In the genomic region with DNA sequence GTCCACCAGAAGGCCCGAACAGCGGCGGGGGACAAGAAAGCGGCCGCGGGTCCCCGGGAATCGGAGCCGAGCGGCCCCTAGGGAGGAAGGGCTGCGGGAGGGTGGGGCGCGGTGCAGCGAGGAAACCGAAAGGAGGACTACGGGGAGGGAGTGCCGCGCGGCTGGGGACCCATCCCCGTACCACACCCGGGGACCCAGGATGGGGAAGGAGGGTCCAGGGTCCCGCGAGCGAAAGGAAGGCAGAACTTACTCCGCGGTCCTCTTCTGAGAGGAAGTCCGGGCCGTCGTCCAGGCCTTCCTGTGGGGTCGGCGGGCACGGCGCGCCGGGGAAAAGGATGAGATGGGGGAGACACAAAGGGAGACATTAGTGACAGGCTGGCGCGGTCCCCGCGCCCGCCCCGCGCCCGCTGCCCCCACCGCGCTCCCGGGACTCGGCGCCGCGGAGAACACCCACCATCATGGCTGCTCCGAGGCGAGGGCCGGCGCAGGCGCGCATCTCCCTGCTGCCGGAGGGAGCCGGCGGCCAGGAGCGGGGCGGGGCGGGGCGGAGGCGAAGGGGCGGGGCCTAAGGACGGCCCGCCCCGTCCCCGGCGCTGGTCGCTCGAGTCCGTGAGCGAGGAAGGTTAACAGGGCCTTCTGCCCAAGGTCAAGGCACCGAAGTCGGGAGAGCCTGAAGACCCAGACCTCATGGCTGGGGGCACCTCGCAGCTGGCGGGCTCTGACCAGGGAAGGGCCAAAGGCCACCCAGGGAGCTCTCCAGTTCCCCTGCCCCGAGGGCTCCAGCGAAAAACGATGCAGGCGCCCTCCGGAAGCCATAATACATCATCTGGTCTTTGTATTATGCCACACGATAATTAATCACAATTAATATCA, we compare ENCODE assay signal across 1 cellular context.
TF ChIP-seq lines count a peak whose summit lies in the region.

A gene (minus strand): TSS at position 492 of the 873 bp plus-strand sequence. CDS start 32 bp downstream, at position 460.

TF ChIP-seq in HEK293, 187 proteins besides CTCF, POLR2A, EP300 and RAD21 (continued from another document and continues in another):
- TF ChIP-seq, protein P1, sequence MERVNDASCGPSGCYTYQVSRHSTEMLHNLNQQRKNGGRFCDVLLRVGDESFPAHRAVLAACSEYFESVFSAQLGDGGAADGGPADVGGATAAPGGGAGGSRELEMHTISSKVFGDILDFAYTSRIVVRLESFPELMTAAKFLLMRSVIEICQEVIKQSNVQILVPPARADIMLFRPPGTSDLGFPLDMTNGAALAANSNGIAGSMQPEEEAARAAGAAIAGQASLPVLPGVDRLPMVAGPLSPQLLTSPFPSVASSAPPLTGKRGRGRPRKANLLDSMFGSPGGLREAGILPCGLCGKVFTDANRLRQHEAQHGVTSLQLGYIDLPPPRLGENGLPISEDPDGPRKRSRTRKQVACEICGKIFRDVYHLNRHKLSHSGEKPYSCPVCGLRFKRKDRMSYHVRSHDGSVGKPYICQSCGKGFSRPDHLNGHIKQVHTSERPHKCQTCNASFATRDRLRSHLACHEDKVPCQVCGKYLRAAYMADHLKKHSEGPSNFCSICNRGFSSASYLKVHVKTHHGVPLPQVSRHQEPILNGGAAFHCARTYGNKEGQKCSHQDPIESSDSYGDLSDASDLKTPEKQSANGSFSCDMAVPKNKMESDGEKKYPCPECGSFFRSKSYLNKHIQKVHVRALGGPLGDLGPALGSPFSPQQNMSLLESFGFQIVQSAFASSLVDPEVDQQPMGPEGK (tag by site-specific recombination; IDR thresholded peaks at IDR 0.05): peak; percentile 75
- no peak for TF ChIP-seq ZNF214 (tag by site-specific recombination; IDR thresholded peaks at IDR 0.05; ENCODE audit: borderline replicate concordance)
- no peak for TF ChIP-seq ZNF302 (tag by site-specific recombination; IDR thresholded peaks at IDR 0.05; ENCODE audit: low read depth)
- no peak for TF ChIP-seq ZNF175 (tag by site-specific recombination; IDR thresholded peaks at IDR 0.05)
- TF ChIP-seq SP2 (tag by site-specific recombination; IDR thresholded peaks at IDR 0.05): peak; percentile 64
- peak; percentile 41; the same call in 1 of the 2 replicates for TF ChIP-seq ZNF341 (tag by site-specific recombination; IDR thresholded peaks at IDR 0.05; ENCODE audit: low read depth)
- no peak for TF ChIP-seq ZNF701 (tag by site-specific recombination; IDR thresholded peaks at IDR 0.05)
- TF ChIP-seq, protein P2, sequence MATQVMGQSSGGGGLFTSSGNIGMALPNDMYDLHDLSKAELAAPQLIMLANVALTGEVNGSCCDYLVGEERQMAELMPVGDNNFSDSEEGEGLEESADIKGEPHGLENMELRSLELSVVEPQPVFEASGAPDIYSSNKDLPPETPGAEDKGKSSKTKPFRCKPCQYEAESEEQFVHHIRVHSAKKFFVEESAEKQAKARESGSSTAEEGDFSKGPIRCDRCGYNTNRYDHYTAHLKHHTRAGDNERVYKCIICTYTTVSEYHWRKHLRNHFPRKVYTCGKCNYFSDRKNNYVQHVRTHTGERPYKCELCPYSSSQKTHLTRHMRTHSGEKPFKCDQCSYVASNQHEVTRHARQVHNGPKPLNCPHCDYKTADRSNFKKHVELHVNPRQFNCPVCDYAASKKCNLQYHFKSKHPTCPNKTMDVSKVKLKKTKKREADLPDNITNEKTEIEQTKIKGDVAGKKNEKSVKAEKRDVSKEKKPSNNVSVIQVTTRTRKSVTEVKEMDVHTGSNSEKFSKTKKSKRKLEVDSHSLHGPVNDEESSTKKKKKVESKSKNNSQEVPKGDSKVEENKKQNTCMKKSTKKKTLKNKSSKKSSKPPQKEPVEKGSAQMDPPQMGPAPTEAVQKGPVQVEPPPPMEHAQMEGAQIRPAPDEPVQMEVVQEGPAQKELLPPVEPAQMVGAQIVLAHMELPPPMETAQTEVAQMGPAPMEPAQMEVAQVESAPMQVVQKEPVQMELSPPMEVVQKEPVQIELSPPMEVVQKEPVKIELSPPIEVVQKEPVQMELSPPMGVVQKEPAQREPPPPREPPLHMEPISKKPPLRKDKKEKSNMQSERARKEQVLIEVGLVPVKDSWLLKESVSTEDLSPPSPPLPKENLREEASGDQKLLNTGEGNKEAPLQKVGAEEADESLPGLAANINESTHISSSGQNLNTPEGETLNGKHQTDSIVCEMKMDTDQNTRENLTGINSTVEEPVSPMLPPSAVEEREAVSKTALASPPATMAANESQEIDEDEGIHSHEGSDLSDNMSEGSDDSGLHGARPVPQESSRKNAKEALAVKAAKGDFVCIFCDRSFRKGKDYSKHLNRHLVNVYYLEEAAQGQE (tag by site-specific recombination; IDR thresholded peaks at IDR 0.05): no peak
- peak; percentile 20; the same call in 1 of the 2 replicates for TF ChIP-seq ZIC2 (tag by site-specific recombination; IDR thresholded peaks at IDR 0.05)
- 0 out of 2 replicates have a peak, but pooled peaks have one; percentile 46 for TF ChIP-seq ZBTB8A (tag by site-specific recombination; IDR thresholded peaks at IDR 0.05)
- TF ChIP-seq KLF16 (tag by site-specific recombination; IDR thresholded peaks at IDR 0.05): peak; percentile 84
- no peak for TF ChIP-seq ZNF560 (tag by site-specific recombination; IDR thresholded peaks at IDR 0.05; ENCODE audit: borderline replicate concordance)
- 0 out of 2 replicates have a peak, but pooled peaks have one; percentile 71 for TF ChIP-seq EGR2 (tag by site-specific recombination; IDR thresholded peaks at IDR 0.05; ENCODE audit: low read depth)
- TF ChIP-seq, protein P3, sequence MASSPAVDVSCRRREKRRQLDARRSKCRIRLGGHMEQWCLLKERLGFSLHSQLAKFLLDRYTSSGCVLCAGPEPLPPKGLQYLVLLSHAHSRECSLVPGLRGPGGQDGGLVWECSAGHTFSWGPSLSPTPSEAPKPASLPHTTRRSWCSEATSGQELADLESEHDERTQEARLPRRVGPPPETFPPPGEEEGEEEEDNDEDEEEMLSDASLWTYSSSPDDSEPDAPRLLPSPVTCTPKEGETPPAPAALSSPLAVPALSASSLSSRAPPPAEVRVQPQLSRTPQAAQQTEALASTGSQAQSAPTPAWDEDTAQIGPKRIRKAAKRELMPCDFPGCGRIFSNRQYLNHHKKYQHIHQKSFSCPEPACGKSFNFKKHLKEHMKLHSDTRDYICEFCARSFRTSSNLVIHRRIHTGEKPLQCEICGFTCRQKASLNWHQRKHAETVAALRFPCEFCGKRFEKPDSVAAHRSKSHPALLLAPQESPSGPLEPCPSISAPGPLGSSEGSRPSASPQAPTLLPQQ (tag by site-specific recombination; IDR thresholded peaks at IDR 0.05): peak; percentile 35
- TF ChIP-seq ZNF324 (tag by site-specific recombination; IDR thresholded peaks at IDR 0.05): 0 out of 2 replicates have a peak, but pooled peaks have one; percentile 21
- TF ChIP-seq ZNF48 (tag by site-specific recombination; IDR thresholded peaks at IDR 0.05): no peak
- 0 out of 2 replicates have a peak, but pooled peaks have one; percentile 6 for TF ChIP-seq ZNF629 (tag by site-specific recombination; IDR thresholded peaks at IDR 0.05)
- peak; percentile 52; the same call in 1 of the 2 replicates for TF ChIP-seq KLF7 (tag by site-specific recombination; IDR thresholded peaks at IDR 0.05; ENCODE audit: borderline replicate concordance)
- TF ChIP-seq KLF9 (tag by site-specific recombination; IDR thresholded peaks at IDR 0.05; ENCODE audit: low read depth): peak; percentile 47; the same call in 1 of the 2 replicates
- peak; percentile 72 for TF ChIP-seq GLIS2 (tag by site-specific recombination; IDR thresholded peaks at IDR 0.05)
- TF ChIP-seq ZNF354C (tag by site-specific recombination; IDR thresholded peaks at IDR 0.05; ENCODE audit: borderline replicate concordance, low read depth): no peak
- TF ChIP-seq, protein P4, sequence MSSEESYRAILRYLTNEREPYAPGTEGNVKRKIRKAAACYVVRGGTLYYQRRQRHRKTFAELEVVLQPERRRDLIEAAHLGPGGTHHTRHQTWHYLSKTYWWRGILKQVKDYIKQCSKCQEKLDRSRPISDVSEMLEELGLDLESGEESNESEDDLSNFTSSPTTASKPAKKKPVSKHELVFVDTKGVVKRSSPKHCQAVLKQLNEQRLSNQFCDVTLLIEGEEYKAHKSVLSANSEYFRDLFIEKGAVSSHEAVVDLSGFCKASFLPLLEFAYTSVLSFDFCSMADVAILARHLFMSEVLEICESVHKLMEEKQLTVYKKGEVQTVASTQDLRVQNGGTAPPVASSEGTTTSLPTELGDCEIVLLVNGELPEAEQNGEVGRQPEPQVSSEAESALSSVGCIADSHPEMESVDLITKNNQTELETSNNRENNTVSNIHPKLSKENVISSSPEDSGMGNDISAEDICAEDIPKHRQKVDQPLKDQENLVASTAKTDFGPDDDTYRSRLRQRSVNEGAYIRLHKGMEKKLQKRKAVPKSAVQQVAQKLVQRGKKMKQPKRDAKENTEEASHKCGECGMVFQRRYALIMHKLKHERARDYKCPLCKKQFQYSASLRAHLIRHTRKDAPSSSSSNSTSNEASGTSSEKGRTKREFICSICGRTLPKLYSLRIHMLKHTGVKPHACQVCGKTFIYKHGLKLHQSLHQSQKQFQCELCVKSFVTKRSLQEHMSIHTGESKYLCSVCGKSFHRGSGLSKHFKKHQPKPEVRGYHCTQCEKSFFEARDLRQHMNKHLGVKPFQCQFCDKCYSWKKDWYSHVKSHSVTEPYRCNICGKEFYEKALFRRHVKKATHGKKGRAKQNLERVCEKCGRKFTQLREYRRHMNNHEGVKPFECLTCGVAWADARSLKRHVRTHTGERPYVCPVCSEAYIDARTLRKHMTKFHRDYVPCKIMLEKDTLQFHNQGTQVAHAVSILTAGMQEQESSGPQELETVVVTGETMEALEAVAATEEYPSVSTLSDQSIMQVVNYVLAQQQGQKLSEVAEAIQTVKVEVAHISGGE (tag by site-specific recombination; conservative IDR thresholded peaks at IDR 0.05; ENCODE audit: low read depth): peak; percentile 42; the same call in 1 of the 2 replicates
- TF ChIP-seq KLF1 (tag by site-specific recombination; IDR thresholded peaks at IDR 0.05): peak; percentile 65
- TF ChIP-seq ZNF776 (tag by site-specific recombination; IDR thresholded peaks at IDR 0.05; ENCODE audit: borderline replicate concordance): no peak
- TF ChIP-seq GLI2 (tag by site-specific recombination; IDR thresholded peaks at IDR 0.05; ENCODE audit: borderline replicate concordance, low read depth): no peak
- TF ChIP-seq ZXDB (tag by site-specific recombination; IDR thresholded peaks at IDR 0.05): peak; percentile 18
- no peak for TF ChIP-seq ZBTB21 (tag by site-specific recombination; IDR thresholded peaks at IDR 0.05)
- 0 out of 2 replicates have a peak, but pooled peaks have one; percentile 19 for TF ChIP-seq ZNF394 (tag by site-specific recombination; IDR thresholded peaks at IDR 0.05; ENCODE audit: borderline replicate concordance)
- TF ChIP-seq KLF10 (tag by site-specific recombination; IDR thresholded peaks at IDR 0.05): no peak
- TF ChIP-seq ZNF596 (tag by site-specific recombination; IDR thresholded peaks at IDR 0.05): no peak
- TF ChIP-seq, protein P5, sequence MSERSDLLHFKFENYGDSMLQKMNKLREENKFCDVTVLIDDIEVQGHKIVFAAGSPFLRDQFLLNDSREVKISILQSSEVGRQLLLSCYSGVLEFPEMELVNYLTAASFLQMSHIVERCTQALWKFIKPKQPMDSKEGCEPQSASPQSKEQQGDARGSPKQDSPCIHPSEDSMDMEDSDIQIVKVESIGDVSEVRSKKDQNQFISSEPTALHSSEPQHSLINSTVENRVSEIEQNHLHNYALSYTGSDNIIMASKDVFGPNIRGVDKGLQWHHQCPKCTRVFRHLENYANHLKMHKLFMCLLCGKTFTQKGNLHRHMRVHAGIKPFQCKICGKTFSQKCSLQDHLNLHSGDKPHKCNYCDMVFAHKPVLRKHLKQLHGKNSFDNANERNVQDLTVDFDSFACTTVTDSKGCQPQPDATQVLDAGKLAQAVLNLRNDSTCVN (tag by site-specific recombination; optimal IDR thresholded peaks at IDR 0.05): peak; percentile 97
- TF ChIP-seq WT1 (tag by site-specific recombination; IDR thresholded peaks at IDR 0.05): peak; percentile 35; the same call in 1 of the 2 replicates
- TF ChIP-seq ZNF146 (tag by site-specific recombination; IDR thresholded peaks at IDR 0.05): no peak
- TF ChIP-seq ZNF785 (tag by site-specific recombination; IDR thresholded peaks at IDR 0.05): peak; percentile 40; the same call in 1 of the 2 replicates
- no peak for TF ChIP-seq ZFHX2 (tag by site-specific recombination; conservative IDR thresholded peaks at IDR 0.05)
- peak; percentile 79 for TF ChIP-seq ZNF510 (tag by site-specific recombination; IDR thresholded peaks at IDR 0.05; ENCODE audit: insufficient replicate concordance)
- peak; percentile 50; the same call in 1 of the 2 replicates for TF ChIP-seq KLF8 (tag by site-specific recombination; IDR thresholded peaks at IDR 0.05)
- TF ChIP-seq ZBTB20 (tag by site-specific recombination; IDR thresholded peaks at IDR 0.05): peak; percentile 96
- TF ChIP-seq, protein P6, sequence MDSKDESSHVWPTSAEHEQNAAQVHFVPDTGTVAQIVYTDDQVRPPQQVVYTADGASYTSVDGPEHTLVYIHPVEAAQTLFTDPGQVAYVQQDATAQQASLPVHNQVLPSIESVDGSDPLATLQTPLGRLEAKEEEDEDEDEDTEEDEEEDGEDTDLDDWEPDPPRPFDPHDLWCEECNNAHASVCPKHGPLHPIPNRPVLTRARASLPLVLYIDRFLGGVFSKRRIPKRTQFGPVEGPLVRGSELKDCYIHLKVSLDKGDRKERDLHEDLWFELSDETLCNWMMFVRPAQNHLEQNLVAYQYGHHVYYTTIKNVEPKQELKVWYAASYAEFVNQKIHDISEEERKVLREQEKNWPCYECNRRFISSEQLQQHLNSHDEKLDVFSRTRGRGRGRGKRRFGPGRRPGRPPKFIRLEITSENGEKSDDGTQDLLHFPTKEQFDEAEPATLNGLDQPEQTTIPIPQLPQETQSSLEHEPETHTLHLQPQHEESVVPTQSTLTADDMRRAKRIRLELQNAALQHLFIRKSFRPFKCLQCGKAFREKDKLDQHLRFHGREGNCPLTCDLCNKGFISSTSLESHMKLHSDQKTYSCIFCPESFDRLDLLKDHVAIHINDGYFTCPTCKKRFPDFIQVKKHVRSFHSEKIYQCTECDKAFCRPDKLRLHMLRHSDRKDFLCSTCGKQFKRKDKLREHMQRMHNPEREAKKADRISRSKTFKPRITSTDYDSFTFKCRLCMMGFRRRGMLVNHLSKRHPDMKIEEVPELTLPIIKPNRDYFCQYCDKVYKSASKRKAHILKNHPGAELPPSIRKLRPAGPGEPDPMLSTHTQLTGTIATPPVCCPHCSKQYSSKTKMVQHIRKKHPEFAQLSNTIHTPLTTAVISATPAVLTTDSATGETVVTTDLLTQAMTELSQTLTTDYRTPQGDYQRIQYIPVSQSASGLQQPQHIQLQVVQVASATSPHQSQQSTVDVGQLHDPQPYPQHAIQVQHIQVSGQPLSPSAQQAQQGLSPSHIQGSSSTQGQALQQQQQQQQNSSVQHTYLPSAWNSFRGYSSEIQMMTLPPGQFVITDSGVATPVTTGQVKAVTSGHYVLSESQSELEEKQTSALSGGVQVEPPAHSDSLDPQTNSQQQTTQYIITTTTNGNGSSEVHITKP (tag by site-specific recombination; IDR thresholded peaks at IDR 0.05): peak; percentile 58
